Comparison of ENCODE assay signal across 28 cellular contexts in the genomic region with DNA sequence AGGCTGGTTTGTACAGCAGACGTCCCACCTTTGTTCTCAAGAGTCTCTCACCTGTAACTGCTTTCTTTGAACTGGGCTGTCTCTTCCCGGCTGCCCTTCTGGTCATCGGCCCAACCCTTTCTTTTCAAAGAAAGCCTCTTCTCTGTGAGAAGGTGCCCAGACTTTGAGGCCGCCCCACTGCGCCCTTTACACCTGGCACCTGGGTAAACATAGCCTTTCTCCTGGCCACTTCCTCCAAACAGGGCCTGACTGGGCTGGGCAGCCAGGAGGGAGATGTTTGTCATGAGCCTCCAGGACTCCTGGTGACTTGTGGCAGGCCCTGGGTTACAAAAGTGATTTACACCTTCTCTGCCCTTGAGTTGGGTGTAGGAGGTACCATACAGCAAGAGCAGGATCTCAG.
DNase-seq lines count a peak whose midpoint lies in the region; ATAC-seq and TF ChIP-seq lines count a peak whose summit lies in the region.
"Had no signal": no experiment of that assay in that cellular context is flagged by ENCODE, and none has a peak within 500 bp of the region (broad histone marks: within the 10 kb centered on the region; RNA-seq: fewer than 3 reads in every experiment).

No MANE protein-coding gene starts in this region.

- H3K36me3 ChIP-seq in stomach: no peaks in the 10 kb centered on the region
- H3K36me3 ChIP-seq: BE2C had no signal

- H4K20me1 ChIP-seq in H9 (ENCODE audit: control insufficient read depth, insufficient read depth, insufficient read length): no peaks in the 10 kb centered on the region

- intact Hi-C loops in left colon (cut with DNase I, micrococcal nuclease) (no loop called here), stomach (cut with DNase I; ENCODE audit: low total_unique reads) (no loop called here)
- intact Hi-C loops in activated T-helper 1 cell treated with anti-CD3 and anti-CD28 coated beads, Interleukin-12 subunit alpha, Interleukin-12 subunit beta, Interleukin-2, Interleukin-4 antibody, amounts not matched to agents 30 ng/mL and 10 ng/mL and 1 ng/mL, durations not matched to agents 14 hours and 24 hours and 36 hours (cut with micrococcal nuclease): no loop called here

- peaks cover 8% of the 10 kb centered on the region in 2 experiments for H3K4me1 Mint-ChIP-seq in H9
- H3K4me1 Mint-ChIP-seq in activated T-helper 1 cell treated with anti-CD3 and anti-CD28 coated beads, Interleukin-12 subunit alpha, Interleukin-12 subunit beta, Interleukin-2, Interleukin-4 antibody, amounts not matched to agents 30 ng/mL and 10 ng/mL and 1 ng/mL, durations not matched to agents 14 hours and 24 hours and 36 hours (ENCODE audit: low read depth): no peaks in the 10 kb centered on the region
- H3K4me1 Mint-ChIP-seq: CD8-positive, alpha-beta memory T cell; central memory CD8-positive, alpha-beta T cell had no signal

- no peak overlapping the region for H3K4me3 ChIP-seq in stomach
- H3K4me3 ChIP-seq: PC-9 had no signal

- H3K9me3 ChIP-seq in H9 (ENCODE audit: control insufficient read depth, low read depth, low read length) (no peaks in the 10 kb centered on the region), stomach (no peaks in the 10 kb centered on the region)
- H3K9me3 ChIP-seq: BE2C had no signal

- H3K9ac ChIP-seq in H9 (ENCODE audit: extremely low read depth, insufficient read length, low read length): no peak overlapping the region
- H3K9ac ChIP-seq: parathyroid adenoma had no signal

- no peak overlapping the region for H2BK20ac ChIP-seq in H9 (ENCODE audit: low read depth, low read length, poor library complexity, severe bottlenecking)

- H3K27me3 ChIP-seq in H9 (ENCODE audit: insufficient read depth, low read length): no peaks in the 10 kb centered on the region
- H3K27me3 ChIP-seq in stomach: no peaks in the 10 kb centered on the region

- H3K79me1 ChIP-seq in H9 (ENCODE audit: insufficient read depth, low read depth, low read length, poor library complexity, severe bottlenecking): no peaks in the 10 kb centered on the region

- H2AK5ac ChIP-seq in H9 (ENCODE audit: insufficient read length, low read length): no peak overlapping the region

- no peak overlapping the region for H3T11ph ChIP-seq in H9 (ENCODE audit: low read length)

- H2BK12ac ChIP-seq in H9 (ENCODE audit: insufficient read length, low read depth, low read length): no peak overlapping the region

- no peak for TF ChIP-seq EP300 in stomach (IDR thresholded peaks at IDR 0.05)

- no peaks in the 10 kb centered on the region for H3K79me2 ChIP-seq in H9 (ENCODE audit: insufficient read depth, low read length)
- H3K79me2 ChIP-seq: parathyroid adenoma had no signal

- ATAC-seq in left colon (peak; percentile 97), GM19397 (IDR thresholded peaks at IDR 0.05; ENCODE audit: unreplicated experiment) (no peak)
- ATAC-seq: activated CD4-positive, CD25-positive, alpha-beta regulatory T cell treated with anti-CD3 and anti-CD28 coated beads, Interleukin-2, amount 50 U/mL, for 24 hours; activated T-cell treated with anti-CD3 and anti-CD28 coated beads, Interleukin-2, amount 50 U/mL, for 72 hours; HepG2; left lobe of liver; stimulated activated naive CD8-positive, alpha-beta T cell treated with anti-CD3 and anti-CD28 coated beads, Interleukin-15, Interleukin-2, amounts not matched to agents 100 U/mL and 50 U/mL, for 24 hours had no signal

- H3K4me1 ChIP-seq in H9 (ENCODE audit: insufficient read depth, low read length): no peaks in the 10 kb centered on the region
- peaks cover 7 to 25% (median 8%) of the 10 kb centered on the region in 4 donors for H3K4me1 ChIP-seq in stomach
- H3K4me1 ChIP-seq: BE2C, parathyroid adenoma had no signal

- no peak for TF ChIP-seq CTCF in H9 (conservative IDR thresholded peaks at IDR 0.05)
- TF ChIP-seq CTCF in RWPE1 (conservative IDR thresholded peaks at IDR 0.05; ENCODE audit: low read depth): no peak
- no peak for TF ChIP-seq CTCF in stomach (IDR thresholded peaks at IDR 0.05)

- no peak overlapping the region for H4K5ac ChIP-seq in H9 (ENCODE audit: insufficient read length, low read depth, low read length)

- CTCF ChIA-PET in RWPE1 (lab: Yijun Ruan, JAX): interaction anchor here (0.9 to 1.9 kb wide), 4 partner anchors 23 to 145 kb away, joined by 3 to 8 read pairs (median 4); no protein-coding TSS in a partner anchor

- no peak overlapping the region for H2AFZ ChIP-seq in H9 (ENCODE audit: low read length)
- H2AFZ ChIP-seq: parathyroid adenoma, PC-9 had no signal

- H4K91ac ChIP-seq in H9 (ENCODE audit: insufficient read length, low read depth, low read length): no peak overlapping the region

- no peak overlapping the region for H2BK120ac ChIP-seq in H9 (ENCODE audit: low read depth, low read length, poor library complexity, severe bottlenecking)

- no peak overlapping the region for H3K27ac ChIP-seq in H9 (ENCODE audit: insufficient read length, low read depth, low read length)
- H3K27ac ChIP-seq in RWPE1: peak overlapping the region; percentile 27
- peak overlapping the region in 4 of 5 donors; percentile 15 to 61 (median 38) for H3K27ac ChIP-seq in stomach
- H3K27ac ChIP-seq: parathyroid adenoma, PC-9 had no signal

- H3K18ac ChIP-seq in H9 (ENCODE audit: insufficient read length, low read depth, low read length): no peak overlapping the region

- no peaks in the 10 kb centered on the region for H3K36me3 Mint-ChIP-seq in H9 (ENCODE audit: insufficient read depth in 1 of 3, low read depth in 3 of 3)
- H3K36me3 Mint-ChIP-seq in activated T-helper 1 cell treated with anti-CD3 and anti-CD28 coated beads, Interleukin-12 subunit alpha, Interleukin-12 subunit beta, Interleukin-2, Interleukin-4 antibody, amounts not matched to agents 30 ng/mL and 10 ng/mL and 1 ng/mL, durations not matched to agents 14 hours and 24 hours and 36 hours (ENCODE audit: low read depth): no peaks in the 10 kb centered on the region
- H3K36me3 Mint-ChIP-seq: CD8-positive, alpha-beta memory T cell had no signal

- no peak overlapping the region for H3K4me3 Mint-ChIP-seq in H9
- no peak overlapping the region for H3K4me3 Mint-ChIP-seq in activated T-helper 1 cell treated with anti-CD3 and anti-CD28 coated beads, Interleukin-12 subunit alpha, Interleukin-12 subunit beta, Interleukin-2, Interleukin-4 antibody, amounts not matched to agents 30 ng/mL and 10 ng/mL and 1 ng/mL, durations not matched to agents 14 hours and 24 hours and 36 hours
- H3K4me3 Mint-ChIP-seq: activated naive CD4-positive, alpha-beta T cell treated with anti-CD3 and anti-CD28 coated beads for 36 hours; activated T-cell treated with anti-CD3 and anti-CD28 coated beads, Interleukin-2, amount 50 U/mL, for 72 hours; CD8-positive, alpha-beta memory T cell; central memory CD8-positive, alpha-beta T cell had no signal

- no CpG with 5 or more reads among the region's 5 CpGs for WGBS in H9 (ENCODE audit: extremely low coverage, insufficient read length, low lambda C conversion rate)
- WGBS in stomach, 5 donors: 20 to 52% (median 44%) methylated on average over 5 of the region's 5 CpGs

- DNase-seq in H9 (peak; percentile 14), RWPE1 (ENCODE audit: low spot score) (no peak), left colon (peak; percentile 39 to 75), stomach (peak; percentile 65), DMS114 treated with DMSO at 0.1 percent for 48 hours (lab: John Stamatoyannopoulos, UW; ENCODE audit: unreplicated experiment) (no peak)
- DNase-seq in activated naive CD4-positive, alpha-beta T cell treated with Interleukin-2 at 50 U/mL for 16 hours: no peak
- DNase-seq in activated T-helper 1 cell treated with anti-CD3 and anti-CD28 coated beads, Interleukin-12 subunit alpha, Interleukin-12 subunit beta, Interleukin-2, Interleukin-4 antibody, amounts not matched to agents 30 ng/mL and 10 ng/mL and 1 ng/mL, durations not matched to agents 14 hours and 24 hours and 36 hours (ENCODE audit: low spot score): no peak
- DNase-seq: activated CD4-positive, alpha-beta T cell treated with anti-CD3 and anti-CD28 coated beads, Interleukin-2, amount 50 U/mL, for 48 hours; activated naive CD4-positive, alpha-beta T cell treated with anti-CD3 and anti-CD28 coated beads for 36 hours; activated T-cell treated with anti-CD3 and anti-CD28 coated beads, Interleukin-2, amount 50 U/mL, for 72 hours; BE2C; CD8-positive, alpha-beta memory T cell; dermis blood vessel endothelial cell; hippocampal formation; MV-4-11; NCI-H1436; NCI-H524 treated with DMSO at 0.1 percent for 48 hours; retina; SHP77; stimulated activated naive CD8-positive, alpha-beta T cell treated with anti-CD3 and anti-CD28 coated beads, Interleukin-15, Interleukin-2, amounts not matched to agents 100 U/mL and 50 U/mL, for 24 hours; T-helper 2 cell had no signal

- H3K4me2 ChIP-seq in H9 (ENCODE audit: insufficient read depth, insufficient read length, low read length): no peak overlapping the region
- H3K4me2 ChIP-seq: PC-9 had no signal

- no peak overlapping the region for H2BK5ac ChIP-seq in H9 (ENCODE audit: insufficient read length, low read length)

- H3K14ac ChIP-seq in H9 (ENCODE audit: insufficient read depth, low read length): no peak overlapping the region

- H3K27ac Mint-ChIP-seq in H9: no peak overlapping the region
- no peak overlapping the region for H3K27ac Mint-ChIP-seq in activated T-helper 1 cell treated with anti-CD3 and anti-CD28 coated beads, Interleukin-12 subunit alpha, Interleukin-12 subunit beta, Interleukin-2, Interleukin-4 antibody, amounts not matched to agents 30 ng/mL and 10 ng/mL and 1 ng/mL, durations not matched to agents 14 hours and 24 hours and 36 hours
- H3K27ac Mint-ChIP-seq: activated naive CD4-positive, alpha-beta T cell treated with anti-CD3 and anti-CD28 coated beads for 36 hours; activated T-cell treated with anti-CD3 and anti-CD28 coated beads, Interleukin-2, amount 50 U/mL, for 72 hours; CD8-positive, alpha-beta memory T cell had no signal

- no peak overlapping the region for H3K4ac ChIP-seq in H9 (ENCODE audit: low read depth, low read length)

- H4K8ac ChIP-seq in H9 (replicated peaks; ENCODE audit: insufficient read length, low read depth, low read length): no peak overlapping the region

- no peak overlapping the region for H2BK15ac ChIP-seq in H9 (ENCODE audit: low read depth, low read length)

- POLR2A ChIA-PET in RWPE1 (lab: Yijun Ruan, JAX; ENCODE audit: low non-redundant PET): no interaction called here

- no peaks in the 10 kb centered on the region for H3K9me3 Mint-ChIP-seq in H9
- H3K9me3 Mint-ChIP-seq in activated T-helper 1 cell treated with anti-CD3 and anti-CD28 coated beads, Interleukin-12 subunit alpha, Interleukin-12 subunit beta, Interleukin-2, Interleukin-4 antibody, amounts not matched to agents 30 ng/mL and 10 ng/mL and 1 ng/mL, durations not matched to agents 14 hours and 24 hours and 36 hours: no peaks in the 10 kb centered on the region
- H3K9me3 Mint-ChIP-seq: activated naive CD4-positive, alpha-beta T cell treated with anti-CD3 and anti-CD28 coated beads for 36 hours; activated T-cell treated with anti-CD3 and anti-CD28 coated beads, Interleukin-2, amount 50 U/mL, for 72 hours; CD8-positive, alpha-beta memory T cell; central memory CD8-positive, alpha-beta T cell had no signal

- TF ChIP-seq POLR2A in stomach (IDR thresholded peaks at IDR 0.05): no peak

- no peak overlapping the region for H3K23ac ChIP-seq in H9 (ENCODE audit: insufficient read length, low read depth, low read length)

- no peak overlapping the region for H3K56ac ChIP-seq in H9 (ENCODE audit: insufficient read length, low read depth, low read length)

- peaks cover 2% of the 10 kb centered on the region; the same call in 1 of the 2 replicates for H3K27me3 Mint-ChIP-seq in H9 (ENCODE audit: low read depth)
- peaks cover 4% of the 10 kb centered on the region for H3K27me3 Mint-ChIP-seq in activated T-helper 1 cell treated with anti-CD3 and anti-CD28 coated beads, Interleukin-12 subunit alpha, Interleukin-12 subunit beta, Interleukin-2, Interleukin-4 antibody, amounts not matched to agents 30 ng/mL and 10 ng/mL and 1 ng/mL, durations not matched to agents 14 hours and 24 hours and 36 hours (ENCODE audit: insufficient read depth)

- no peaks in the 10 kb centered on the region for H3K23me2 ChIP-seq in H9 (ENCODE audit: insufficient read length, low read depth, low read length, poor library complexity, severe bottlenecking)

Comparison
In these comparisons a context has a peak if more than half of its experiments do, and no peak if none do; other contexts are left out.
1. DNase-seq: peak in H9 (single experiment), left colon (2 of 2) and stomach (single experiment); none in RWPE1 (single experiment), activated naive CD4-positive, alpha-beta T cell treated with Interleukin-2 at 50 U/mL for 16 hours (single experiment), DMS114 treated with DMSO at 0.1 percent for 48 hours (single experiment) and activated T-helper 1 cell treated with anti-CD3 and anti-CD28 coated beads, Interleukin-12 subunit alpha, Interleukin-12 subunit beta, Interleukin-2, Interleukin-4 antibody, amounts not matched to agents 30 ng/mL and 10 ng/mL and 1 ng/mL, durations not matched to agents 14 hours and 24 hours and 36 hours (single experiment).